1 cellular context compared by ENCODE assay signal in the genomic region with DNA sequence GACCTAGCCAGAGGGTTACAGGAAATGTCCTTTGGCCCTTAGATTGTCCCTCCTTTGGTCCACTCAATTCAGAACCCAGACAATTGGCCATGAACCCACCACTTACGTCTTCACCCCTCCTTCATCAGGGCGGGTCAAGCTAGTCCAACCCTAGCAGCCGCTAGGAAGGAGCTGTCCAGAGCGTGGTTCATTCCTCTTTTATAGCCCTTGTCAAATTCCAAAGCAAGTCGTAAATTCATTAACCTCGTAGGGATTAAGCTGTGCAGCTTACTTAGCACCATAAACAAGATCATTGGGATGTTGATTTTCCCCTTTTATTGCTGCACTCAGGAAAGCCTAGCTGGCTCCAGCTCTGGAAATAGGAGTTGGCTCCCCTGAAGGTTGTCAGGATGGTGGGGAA.
A peak's percentile ranks its signal among the peaks of the same experiment; 100 is the strongest.
TF ChIP-seq lines count a peak whose summit lies in the region.

No MANE protein-coding gene starts in this region.

TF ChIP-seq in HEK293, 187 proteins besides CTCF, POLR2A, EP300 and RAD21 (continued from another document):
- peak; percentile 72 for TF ChIP-seq REST (tag by site-specific recombination; IDR thresholded peaks at IDR 0.05)
- no peak for TF ChIP-seq ZNF311 (tag by site-specific recombination; IDR thresholded peaks at IDR 0.05; ENCODE audit: borderline replicate concordance)
- peak; percentile 27; the same call in 1 of the 2 replicates for TF ChIP-seq WT1 (tag by site-specific recombination; IDR thresholded peaks at IDR 0.05)
- TF ChIP-seq, protein P1, sequence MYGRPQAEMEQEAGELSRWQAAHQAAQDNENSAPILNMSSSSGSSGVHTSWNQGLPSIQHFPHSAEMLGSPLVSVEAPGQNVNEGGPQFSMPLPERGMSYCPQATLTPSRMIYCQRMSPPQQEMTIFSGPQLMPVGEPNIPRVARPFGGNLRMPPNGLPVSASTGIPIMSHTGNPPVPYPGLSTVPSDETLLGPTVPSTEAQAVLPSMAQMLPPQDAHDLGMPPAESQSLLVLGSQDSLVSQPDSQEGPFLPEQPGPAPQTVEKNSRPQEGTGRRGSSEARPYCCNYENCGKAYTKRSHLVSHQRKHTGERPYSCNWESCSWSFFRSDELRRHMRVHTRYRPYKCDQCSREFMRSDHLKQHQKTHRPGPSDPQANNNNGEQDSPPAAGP (tag by site-specific recombination; IDR thresholded peaks at IDR 0.05), result peak; percentile 96
- 0 out of 2 replicates have a peak, but pooled peaks have one; percentile 34 for TF ChIP-seq ZBTB8A (tag by site-specific recombination; IDR thresholded peaks at IDR 0.05)
- TF ChIP-seq PRDM6 (tag by site-specific recombination; IDR thresholded peaks at IDR 0.05), result peak; percentile 86; the same call in 1 of the 2 replicates
- peak; percentile 82 for TF ChIP-seq ZNF843 (tag by site-specific recombination; IDR thresholded peaks at IDR 0.05)
- TF ChIP-seq, protein P2, sequence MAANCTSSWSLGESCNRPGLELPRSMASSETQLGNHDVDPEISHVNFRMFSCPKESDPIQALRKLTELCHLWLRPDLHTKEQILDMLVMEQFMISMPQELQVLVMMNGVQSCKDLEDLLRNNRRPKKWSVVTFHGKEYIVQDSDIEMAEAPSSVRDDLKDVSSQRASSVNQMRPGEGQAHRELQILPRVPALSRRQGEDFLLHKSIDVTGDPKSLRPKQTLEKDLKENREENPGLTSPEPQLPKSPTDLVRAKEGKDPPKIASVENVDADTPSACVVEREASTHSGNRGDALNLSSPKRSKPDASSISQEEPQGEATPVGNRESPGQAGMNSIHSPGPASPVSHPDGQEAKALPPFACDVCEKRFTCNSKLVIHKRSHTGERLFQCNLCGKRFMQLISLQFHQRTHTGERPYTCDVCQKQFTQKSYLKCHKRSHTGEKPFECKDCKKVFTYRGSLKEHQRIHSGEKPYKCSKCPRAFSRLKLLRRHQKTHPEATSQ (tag by site-specific recombination; IDR thresholded peaks at IDR 0.05), result no peak
- no peak for TF ChIP-seq ZFP37 (tag by site-specific recombination; IDR thresholded peaks at IDR 0.05)
- no peak for TF ChIP-seq ZNF114 (tag by site-specific recombination; IDR thresholded peaks at IDR 0.05)
- peak; percentile 85 for TF ChIP-seq FEZF1 (tag by site-specific recombination; IDR thresholded peaks at IDR 0.05)
- no peak for TF ChIP-seq YY1 (tag by site-specific recombination; IDR thresholded peaks at IDR 0.05)
- no peak for TF ChIP-seq ZNF19 (tag by site-specific recombination; IDR thresholded peaks at IDR 0.05; ENCODE audit: low read depth)
- peak; percentile 65 for TF ChIP-seq OSR2 (tag by site-specific recombination; IDR thresholded peaks at IDR 0.05)
- no peak for TF ChIP-seq ZNF768 (tag by site-specific recombination; IDR thresholded peaks at IDR 0.05)
- TF ChIP-seq TRIM28 (IDR thresholded peaks at IDR 0.05; ENCODE audit: borderline replicate concordance, low read length), result 0 out of 2 replicates have a peak, but pooled peaks have one; percentile 44
- peak; percentile 29; the same call in 1 of the 2 replicates for TF ChIP-seq SP2 (tag by site-specific recombination; IDR thresholded peaks at IDR 0.05)
- TF ChIP-seq, protein P3, sequence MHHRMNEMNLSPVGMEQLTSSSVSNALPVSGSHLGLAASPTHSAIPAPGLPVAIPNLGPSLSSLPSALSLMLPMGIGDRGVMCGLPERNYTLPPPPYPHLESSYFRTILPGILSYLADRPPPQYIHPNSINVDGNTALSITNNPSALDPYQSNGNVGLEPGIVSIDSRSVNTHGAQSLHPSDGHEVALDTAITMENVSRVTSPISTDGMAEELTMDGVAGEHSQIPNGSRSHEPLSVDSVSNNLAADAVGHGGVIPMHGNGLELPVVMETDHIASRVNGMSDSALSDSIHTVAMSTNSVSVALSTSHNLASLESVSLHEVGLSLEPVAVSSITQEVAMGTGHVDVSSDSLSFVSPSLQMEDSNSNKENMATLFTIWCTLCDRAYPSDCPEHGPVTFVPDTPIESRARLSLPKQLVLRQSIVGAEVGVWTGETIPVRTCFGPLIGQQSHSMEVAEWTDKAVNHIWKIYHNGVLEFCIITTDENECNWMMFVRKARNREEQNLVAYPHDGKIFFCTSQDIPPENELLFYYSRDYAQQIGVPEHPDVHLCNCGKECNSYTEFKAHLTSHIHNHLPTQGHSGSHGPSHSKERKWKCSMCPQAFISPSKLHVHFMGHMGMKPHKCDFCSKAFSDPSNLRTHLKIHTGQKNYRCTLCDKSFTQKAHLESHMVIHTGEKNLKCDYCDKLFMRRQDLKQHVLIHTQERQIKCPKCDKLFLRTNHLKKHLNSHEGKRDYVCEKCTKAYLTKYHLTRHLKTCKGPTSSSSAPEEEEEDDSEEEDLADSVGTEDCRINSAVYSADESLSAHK (tag by site-specific recombination; IDR thresholded peaks at IDR 0.05), result peak; percentile 68
- peak; percentile 38 for TF ChIP-seq PRDM10 (tag by site-specific recombination; IDR thresholded peaks at IDR 0.05)
- TF ChIP-seq ZNF157 (tag by site-specific recombination; IDR thresholded peaks at IDR 0.05), result no peak
- TF ChIP-seq ZBTB26 (tag by site-specific recombination; optimal IDR thresholded peaks at IDR 0.05), result no peak
- no peak for TF ChIP-seq ZNF596 (tag by site-specific recombination; IDR thresholded peaks at IDR 0.05)
- TF ChIP-seq SCRT2 (tag by site-specific recombination; IDR thresholded peaks at IDR 0.05), result no peak
- peak; percentile 76 for TF ChIP-seq ZNF600 (tag by site-specific recombination; IDR thresholded peaks at IDR 0.05)
- TF ChIP-seq, protein P4, sequence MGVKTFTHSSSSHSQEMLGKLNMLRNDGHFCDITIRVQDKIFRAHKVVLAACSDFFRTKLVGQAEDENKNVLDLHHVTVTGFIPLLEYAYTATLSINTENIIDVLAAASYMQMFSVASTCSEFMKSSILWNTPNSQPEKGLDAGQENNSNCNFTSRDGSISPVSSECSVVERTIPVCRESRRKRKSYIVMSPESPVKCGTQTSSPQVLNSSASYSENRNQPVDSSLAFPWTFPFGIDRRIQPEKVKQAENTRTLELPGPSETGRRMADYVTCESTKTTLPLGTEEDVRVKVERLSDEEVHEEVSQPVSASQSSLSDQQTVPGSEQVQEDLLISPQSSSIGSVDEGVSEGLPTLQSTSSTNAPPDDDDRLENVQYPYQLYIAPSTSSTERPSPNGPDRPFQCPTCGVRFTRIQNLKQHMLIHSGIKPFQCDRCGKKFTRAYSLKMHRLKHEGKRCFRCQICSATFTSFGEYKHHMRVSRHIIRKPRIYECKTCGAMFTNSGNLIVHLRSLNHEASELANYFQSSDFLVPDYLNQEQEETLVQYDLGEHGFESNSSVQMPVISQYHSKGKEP (tag by site-specific recombination; IDR thresholded peaks at IDR 0.05), result no peak
TF ChIP-seq in HEK293: peak in this region for 14.
